In the genomic region with DNA sequence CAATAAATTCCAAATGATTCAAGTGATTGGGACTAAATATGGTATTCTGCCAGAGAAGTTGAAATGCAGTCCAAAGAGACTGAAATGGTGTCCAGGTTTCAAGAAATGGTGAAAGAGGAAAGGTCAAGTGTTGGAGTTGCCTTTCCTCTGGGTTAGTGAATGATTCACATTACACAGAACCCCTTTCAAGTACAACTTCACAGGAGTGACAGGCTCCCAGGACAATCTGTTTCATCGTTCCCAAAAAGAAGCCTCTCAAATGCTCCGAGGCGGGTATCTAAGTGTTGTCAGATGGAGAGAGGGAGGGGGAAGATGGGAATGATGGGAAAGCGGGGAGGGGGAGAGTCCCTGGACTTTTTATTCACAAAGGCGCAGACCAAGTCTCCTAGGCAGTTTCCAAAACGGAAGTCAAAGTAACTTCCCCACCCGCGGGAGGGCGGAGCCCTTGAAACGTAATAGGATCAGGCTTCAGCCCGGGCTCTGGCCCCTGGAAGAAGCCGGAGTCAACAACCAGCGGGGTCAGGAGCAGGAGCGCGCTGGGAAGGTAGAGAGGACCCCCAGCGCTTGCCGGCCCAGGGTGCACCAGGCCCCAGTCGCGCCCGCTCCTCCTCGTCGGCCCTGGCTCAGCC, we compare ENCODE assay signal across 9 cellular contexts. TPM values are rescaled to one million over a fixed set of nuclear protein-coding genes. Genes with fewer than 3 reads are reported as not detected.
DNase-seq lines count a peak whose midpoint lies in the region; ATAC-seq, FAIRE-seq and TF ChIP-seq lines count a peak whose summit lies in the region.
"Had no signal": no experiment of that assay in that cellular context is flagged by ENCODE, and none has a peak within 500 bp of the region (broad histone marks: within the 10 kb centered on the region; RNA-seq: fewer than 3 reads in every experiment).

No MANE protein-coding gene starts in this region.

- intact Hi-C loops in endothelial cell of umbilical vein (cut with micrococcal nuclease): loop anchor here (1.0 to 10.0 kb wide), 7 partner anchors 67 to 686 kb away; a partner anchor contains a TSS

- no peaks in the 10 kb centered on the region for H3K9me1 ChIP-seq in endothelial cell of umbilical vein (replicated peaks; ENCODE audit: control insufficient read depth, extremely low read depth, insufficient read depth, low read length)

- no peaks in the 10 kb centered on the region for H3K27me3 Mint-ChIP-seq in mesothelial cell of epicardium (ENCODE audit: low read depth)

- H3K9ac ChIP-seq in endothelial cell of umbilical vein (replicated peaks; ENCODE audit: extremely low read depth, insufficient read depth, low read length): peak overlapping the region; percentile 90

- no peaks in the 10 kb centered on the region for H3K9me3 Mint-ChIP-seq in mesothelial cell of epicardium
- H3K9me3 Mint-ChIP-seq in stimulated activated effector memory CD8-positive, alpha-beta T cell treated with anti-CD3 and anti-CD28 coated beads, Interleukin-12 subunit alpha, Interleukin-12 subunit beta, amount 100 ng/mL, for 72 hours: no peaks in the 10 kb centered on the region

- in situ Hi-C loops in GM18951 (cut with MboI; ENCODE audit: low sequenced_read_pairs, unreplicated experiment): no loop called here

- peak overlapping the region; percentile 85 for H3K27ac ChIP-seq in endothelial cell of umbilical vein (ENCODE audit: insufficient read depth, low read depth, low read length)

- H3K27ac Mint-ChIP-seq in mesothelial cell of epicardium: peak overlapping the region; percentile 98
- H3K27ac Mint-ChIP-seq in stimulated activated effector memory CD8-positive, alpha-beta T cell treated with anti-CD3 and anti-CD28 coated beads, Interleukin-12 subunit alpha, Interleukin-12 subunit beta, amount 100 ng/mL, for 72 hours: peak overlapping the region; percentile 92

- peak overlapping the region; percentile 71 to 90 (median 86) for H3K4me3 ChIP-seq in endothelial cell of umbilical vein (replicated peaks in 1 of 3; ENCODE audit: insufficient read depth in 1 of 3, low read depth in 1 of 3, low read length in 3 of 3)

- BruUV-seq in endothelial cell of umbilical vein (replicated peaks; lab: Mats Ljungman, UMichigan): TSS peak; percentile 43

- TF ChIP-seq CTCF in endothelial cell of umbilical vein (IDR thresholded peaks at IDR 0.05; ENCODE audit: extremely low read depth in 1 of 2, insufficient read depth in 1 of 2, low read depth in 1 of 2, low read length in 2 of 2): no peak
- TF ChIP-seq CTCF in mesothelial cell of epicardium (IDR thresholded peaks at IDR 0.05; ENCODE audit: unreplicated experiment): no peak

- DNase-seq in C1 segment of cervical spinal cord (lab: John Stamatoyannopoulos, UW) (peak; percentile 43 to 90 (median 82)), NCI-H345 (lab: John Stamatoyannopoulos, UW) (peak; percentile 80), endothelial cell of umbilical vein (ENCODE audit: low read depth, low spot score) (peak; percentile 89), mesothelial cell of epicardium (ENCODE audit: low spot score in 2 of 2, unreplicated experiment in 2 of 2) (peak in 1 of 2 experiments; percentile 63)
- peak; percentile 79 for DNase-seq in activated CD4-positive, alpha-beta T cell treated with anti-CD3 and anti-CD28 coated beads for 48 hours
- DNase-seq in stimulated activated effector memory CD8-positive, alpha-beta T cell treated with anti-CD3 and anti-CD28 coated beads, Interleukin-12 subunit alpha, Interleukin-12 subunit beta, amount 100 ng/mL, for 72 hours (ENCODE audit: low spot score in 2 of 2): peak in 1 of 2 donors; percentile 77

- H3K4me3 Mint-ChIP-seq in mesothelial cell of epicardium: peak overlapping the region; percentile 91
- H3K4me3 Mint-ChIP-seq in stimulated activated effector memory CD8-positive, alpha-beta T cell treated with anti-CD3 and anti-CD28 coated beads, Interleukin-12 subunit alpha, Interleukin-12 subunit beta, amount 100 ng/mL, for 72 hours: peak overlapping the region; percentile 80

- H3K4me1 ChIP-seq in endothelial cell of umbilical vein (ENCODE audit: control insufficient read depth, extremely low read depth, insufficient read depth, low read length): peaks cover 14% of the 10 kb centered on the region

- ATAC-seq in HG03175 (IDR thresholded peaks at IDR 0.05; ENCODE audit: unreplicated experiment): peak; percentile 37
- ATAC-seq in stimulated activated effector memory CD8-positive, alpha-beta T cell treated with anti-CD3 and anti-CD28 coated beads, Interleukin-12 subunit alpha, Interleukin-12 subunit beta, amount 100 ng/mL, for 72 hours: peak; percentile 57

- no peaks in the 10 kb centered on the region for H3K36me3 ChIP-seq in endothelial cell of umbilical vein (ENCODE audit: control insufficient read depth in 2 of 2, extremely low read depth in 1 of 2, insufficient read depth in 2 of 2, low read length in 2 of 2)

- peaks cover 2% of the 10 kb centered on the region for H3K36me3 Mint-ChIP-seq in mesothelial cell of epicardium
- peaks cover 6% of the 10 kb centered on the region for H3K36me3 Mint-ChIP-seq in stimulated activated effector memory CD8-positive, alpha-beta T cell treated with anti-CD3 and anti-CD28 coated beads, Interleukin-12 subunit alpha, Interleukin-12 subunit beta, amount 100 ng/mL, for 72 hours

- CTCF ChIA-PET in endothelial cell of umbilical vein (lab: Charles Lee): interaction anchor here (1.0 kb wide), 1 partner anchor 16 kb away, joined by 3 read pairs; no protein-coding TSS in a partner anchor

- H3K79me2 ChIP-seq in endothelial cell of umbilical vein (ENCODE audit: control insufficient read depth, insufficient read depth, low read length): peaks cover 12% of the 10 kb centered on the region

- H3K9me3 ChIP-seq in endothelial cell of umbilical vein (replicated peaks; ENCODE audit: control insufficient read depth, insufficient read depth, low read length): no peaks in the 10 kb centered on the region

- H3K4me2 ChIP-seq in endothelial cell of umbilical vein (ENCODE audit: insufficient read depth, low read length): peak overlapping the region; percentile 67

- dilution Hi-C loops in endothelial cell of umbilical vein (cut with MboI; ENCODE audit: extremely low pct_ligation_motif_present, low sequenced_read_pairs): no loop called here

- H3K4me1 Mint-ChIP-seq in mesothelial cell of epicardium: peaks cover 12% of the 10 kb centered on the region
- H3K4me1 Mint-ChIP-seq in stimulated activated effector memory CD8-positive, alpha-beta T cell treated with anti-CD3 and anti-CD28 coated beads, Interleukin-12 subunit alpha, Interleukin-12 subunit beta, amount 100 ng/mL, for 72 hours: peaks cover 20% of the 10 kb centered on the region

- no peaks in the 10 kb centered on the region for H3K27me3 ChIP-seq in endothelial cell of umbilical vein (ENCODE audit: control insufficient read depth in 2 of 2, insufficient read depth in 2 of 2, low read length in 2 of 2)

- peak; percentile 66 for TF ChIP-seq POLR2A in GM18951 (IDR thresholded peaks at IDR 0.05; ENCODE audit: extremely low read depth, insufficient read depth, insufficient read length)
- TF ChIP-seq POLR2A in endothelial cell of umbilical vein (IDR thresholded peaks at IDR 0.05; ENCODE audit: low read depth, low read length): peak; percentile 95

- POLR2A ChIA-PET in endothelial cell of umbilical vein (lab: Charles Lee): no interaction called here

- FAIRE-seq in endothelial cell of umbilical vein (lab: Jason Lieb, UNC): peak; percentile 96
- FAIRE-seq: islet of Langerhans had no signal

- no peaks in the 10 kb centered on the region for H4K20me1 ChIP-seq in endothelial cell of umbilical vein (replicated peaks; ENCODE audit: control insufficient read depth, extremely low read depth, insufficient read depth, low read length)

- H2AFZ ChIP-seq in endothelial cell of umbilical vein (ENCODE audit: low read depth, low read length): peak overlapping the region; percentile 89

TF ChIP-seq in endothelial cell of umbilical vein, 7 proteins besides CTCF, POLR2A, EP300 and RAD21:
- TF ChIP-seq FOS (IDR thresholded peaks at IDR 0.05; ENCODE audit: borderline replicate concordance, insufficient read depth, low read length) (no peak), MYC (IDR thresholded peaks at IDR 0.05; ENCODE audit: low read depth, low read length) (no peak), POLR2AphosphoS5 (IDR thresholded peaks at IDR 0.05; ENCODE audit: insufficient read depth, low read depth, low read length) (peak; percentile 73)

RNA-seq across cellular contexts. Expression of a gene that starts 0.7 kb away (rescaled TPM):
- total RNA-seq in endothelial cell of umbilical vein (34.4 and 36.1 TPM in 2 replicates), mesothelial cell of epicardium (42.3 to 47.4 TPM (median 43.1 TPM) in 3 replicates)
- 12.4 and 13.2 TPM in 2 replicates for polyA plus RNA-seq in endothelial cell of umbilical vein
- polyA plus RNA-seq in endothelial cell of umbilical vein (2011; cell fraction: cytosol; rRNA removed): 15.2 and 16.0 TPM in 2 replicates
- polyA plus RNA-seq in endothelial cell of umbilical vein (2011; cell fraction: nucleus; rRNA removed): 33.9 and 37.1 TPM in 2 replicates
- polyA plus RNA-seq in endothelial cell of umbilical vein (2012): 14.3 and 26.4 TPM in 2 replicates
- polyA minus RNA-seq in endothelial cell of umbilical vein: 23.5 and 28.2 TPM in 2 replicates
- polyA minus RNA-seq in endothelial cell of umbilical vein (2011; cell fraction: cytosol; rRNA and poly(A)+ RNA removed): 21.8 TPM
- polyA minus RNA-seq in endothelial cell of umbilical vein (2011; cell fraction: nucleus; rRNA and poly(A)+ RNA removed): 29.1 and 38.5 TPM in 2 replicates
